In the genomic region with DNA sequence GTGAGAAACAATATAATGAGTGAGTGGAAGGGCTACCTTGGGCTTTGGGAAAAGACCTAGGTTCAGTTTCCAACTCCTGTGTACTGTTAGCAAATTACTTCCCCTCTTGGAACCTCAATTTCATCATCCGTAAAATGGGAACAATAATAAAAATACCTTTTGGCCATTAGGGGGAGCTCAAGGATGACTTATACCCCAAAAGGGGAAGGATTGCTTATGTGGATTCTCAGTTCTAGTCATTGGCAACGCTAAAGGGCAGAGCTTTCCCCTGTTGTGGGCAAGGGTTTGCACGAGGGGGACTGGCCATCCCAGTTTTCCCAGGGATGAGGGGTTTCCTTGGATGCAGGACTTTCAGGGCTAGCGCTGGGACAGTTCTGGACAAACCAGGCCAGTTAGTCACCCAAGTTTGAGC, we compare ENCODE assay signal across 8 cellular contexts. TPM values are rescaled to one million over a fixed set of nuclear protein-coding genes. Genes with fewer than 3 reads are reported as not detected.
DNase-seq lines count a peak whose midpoint lies in the region; ATAC-seq, FAIRE-seq and TF ChIP-seq lines count a peak whose summit lies in the region.

No MANE protein-coding gene starts in this region.

- H2BK15ac ChIP-seq in neuronal stem cell (ENCODE audit: low read length) = no peak overlapping the region

- whole genome bisulfite sequencing in K562 (ENCODE audit: insufficient coverage, low coverage, missing lambda C conversion rate) = 6% methylated on average over 4 of the region's 4 CpGs
- no CpG with 5 or more reads among the region's 4 CpGs for WGBS in neuronal stem cell (ENCODE audit: extremely low coverage in 2 of 2, insufficient read length in 2 of 2, insufficient replicate concordance in 1 of 2), 2 donors

- H3K4me3 Mint-ChIP-seq in activated CD4-positive, alpha-beta T cell treated with anti-CD3 and anti-CD28 coated beads, Interleukin-2, amount 10 ng/mL, durations not matched to agents 7 days and 5 days = no peak overlapping the region

- TF ChIP-seq POLR2A in H54 (IDR thresholded peaks at IDR 0.05; ENCODE audit: low read depth, low read length) = no peak
- TF ChIP-seq POLR2A in K562 (conservative IDR thresholded peaks at IDR 0.05) = no peak

- H4K91ac ChIP-seq in neuronal stem cell (ENCODE audit: low read depth, low read length, poor library complexity) = no peak overlapping the region

- intact Hi-C loops in K562 (cut with micrococcal nuclease) = loop anchor here (1.0 to 5.0 kb wide), 5 partner anchors 186 to 454 kb away; no protein-coding TSS in a partner anchor

- no peaks in the 10 kb centered on the region for H3K9me3 Mint-ChIP-seq in activated CD4-positive, alpha-beta T cell treated with anti-CD3 and anti-CD28 coated beads, Interleukin-2, amount 10 ng/mL, durations not matched to agents 7 days and 5 days

- no peaks in the 10 kb centered on the region for H3K79me1 ChIP-seq in neuronal stem cell (ENCODE audit: low read depth, low read length)

- H3K27me3 Mint-ChIP-seq in activated CD4-positive, alpha-beta T cell treated with anti-CD3 and anti-CD28 coated beads, Interleukin-2, amount 10 ng/mL, durations not matched to agents 7 days and 5 days = no peaks in the 10 kb centered on the region

- peak; percentile 84 to 91 for TF ChIP-seq RAD21 in K562 (CRISPR knock-in tag; conservative IDR thresholded peaks at IDR 0.05 in 1 of 2, IDR thresholded peaks at IDR 0.05 in 1 of 2)

- H3K23ac ChIP-seq in neuronal stem cell (ENCODE audit: low read depth, low read length, poor library complexity) = no peak overlapping the region

- no peak overlapping the region for H3K27ac ChIP-seq in K562 (ENCODE audit: extremely low read depth, low read depth, low read length)
- no peak overlapping the region for H3K27ac ChIP-seq in neuronal stem cell (replicated peaks; ENCODE audit: low read length)

- H3K9me3 ChIP-seq in K562 (replicated peaks; ENCODE audit: control insufficient read depth, insufficient read depth, low read depth, low read length) (no peaks in the 10 kb centered on the region), neuronal stem cell (replicated peaks in 1 of 2; ENCODE audit: control insufficient read depth in 2 of 2, insufficient read depth in 1 of 2, low read depth in 1 of 2, low read length in 2 of 2) (peaks cover 0 to 7% of the 10 kb centered on the region in 2 donors)

- no peaks in the 10 kb centered on the region for H3K9me1 ChIP-seq in K562 (ENCODE audit: control insufficient read depth, insufficient read depth, low read length)

- no peak for TF ChIP-seq EP300 in K562 (IDR thresholded peaks at IDR 0.05; ENCODE audit: low read length)

- no peaks in the 10 kb centered on the region; the same call in 2 of the 3 replicates for H3K79me2 ChIP-seq in K562 (ENCODE audit: control insufficient read depth, insufficient read depth, low read length)

- no peak overlapping the region for H3K18ac ChIP-seq in neuronal stem cell (ENCODE audit: low read length)

- TF ChIP-seq CTCF in K562 (IDR thresholded peaks at IDR 0.05 in 2 of 3, conservative IDR thresholded peaks at IDR 0.05 in 1 of 3; ENCODE audit: insufficient read depth in 2 of 3, low read depth in 1 of 3, low read length in 3 of 3) = peak; percentile 46 to 71 (median 62); a peak in 5 of 6 replicates

- no peak for ATAC-seq in K562

- no peak overlapping the region for H2AFZ ChIP-seq in K562 (ENCODE audit: low read depth, low read length)
- H2AFZ ChIP-seq in neuronal stem cell (ENCODE audit: low read length) = no peak overlapping the region

- no peak overlapping the region for H3K27ac Mint-ChIP-seq in activated CD4-positive, alpha-beta T cell treated with anti-CD3 and anti-CD28 coated beads, Interleukin-2, amount 10 ng/mL, durations not matched to agents 7 days and 5 days

- H4K8ac ChIP-seq in neuronal stem cell (ENCODE audit: low read depth, low read length) = no peak overlapping the region

- no peaks in the 10 kb centered on the region for H4K20me1 ChIP-seq in K562 (replicated peaks; ENCODE audit: control insufficient read depth, insufficient read depth, low read length)

- no peak overlapping the region for H3K9ac ChIP-seq in K562 (ENCODE audit: insufficient read depth in 1 of 2, low read depth in 2 of 2, low read length in 2 of 2)
- H3K9ac ChIP-seq in neuronal stem cell (ENCODE audit: low read depth, low read length, poor library complexity) = no peak overlapping the region

- no peak overlapping the region for H2BK12ac ChIP-seq in neuronal stem cell (ENCODE audit: low read length)

- POLR2A ChIA-PET in activated CD4-positive, alpha-beta T cell treated with anti-CD3 and anti-CD28 coated beads, Interleukin-2, amount 10 ng/mL, durations not matched to agents 7 days and 5 days (lab: Charles Lee) = interaction anchor here (0.6 kb wide), 2 partner anchors 176 to 333 kb away, joined by 3 read pairs; no protein-coding TSS in a partner anchor
- POLR2A ChIA-PET in K562 (lab: Yijun Ruan, JAX) = interaction anchor here (0.7 kb wide), 1 partner anchor 218 kb away, joined by 3 read pairs; a partner anchor contains a TSS

- H2BK5ac ChIP-seq in neuronal stem cell (ENCODE audit: low read length) = no peak overlapping the region

- H3K4ac ChIP-seq in neuronal stem cell (ENCODE audit: low read length) = no peak overlapping the region

- no peak overlapping the region for H3K14ac ChIP-seq in neuronal stem cell (ENCODE audit: low read length)

- no peaks in the 10 kb centered on the region for H3K36me3 ChIP-seq in K562 (ENCODE audit: control insufficient read depth, insufficient read depth, low read length)
- H3K36me3 ChIP-seq in neuronal stem cell (replicated peaks in 1 of 2; ENCODE audit: control insufficient read depth in 2 of 2, insufficient read depth in 2 of 2, low read length in 2 of 2) = no peaks in the 10 kb centered on the region

- H3K4me2 ChIP-seq in K562 (ENCODE audit: insufficient read depth, low read length) (no peak overlapping the region), neuronal stem cell (ENCODE audit: insufficient read depth, low read length, poor library complexity, severe bottlenecking) (no peak overlapping the region)

- H3K4me3 ChIP-seq in K562 = no peak overlapping the region
- no peak overlapping the region for H3K4me3 ChIP-seq in neuronal stem cell (ENCODE audit: low read length in 2 of 2)

- FAIRE-seq in H54 (lab: Jason Lieb, UNC) = no peak
- peak; percentile 80 for FAIRE-seq in K562 (lab: Jason Lieb, UNC)

- no peak overlapping the region for H2BK120ac ChIP-seq in neuronal stem cell (ENCODE audit: low read depth, low read length)

- H3K4me1 ChIP-seq in K562 (replicated peaks in 1 of 2; ENCODE audit: control insufficient read depth in 2 of 2, insufficient read depth in 2 of 2, low read length in 2 of 2) = peaks cover 0 to 2% of the 10 kb centered on the region in 2 experiments; a peak in 1 of 5 replicates
- H3K4me1 ChIP-seq in neuronal stem cell (ENCODE audit: control insufficient read depth in 2 of 2, insufficient read depth in 1 of 2, low read depth in 1 of 2, low read length in 2 of 2) = peaks cover 7 to 16% of the 10 kb centered on the region in 2 donors

- H3K36me3 Mint-ChIP-seq in activated CD4-positive, alpha-beta T cell treated with anti-CD3 and anti-CD28 coated beads, Interleukin-2, amount 10 ng/mL, durations not matched to agents 7 days and 5 days (ENCODE audit: low read depth) = no peaks in the 10 kb centered on the region

- H3K4me1 Mint-ChIP-seq in activated CD4-positive, alpha-beta T cell treated with anti-CD3 and anti-CD28 coated beads, Interleukin-2, amount 10 ng/mL, durations not matched to agents 7 days and 5 days = peaks cover 23% of the 10 kb centered on the region

- H2AK5ac ChIP-seq in neuronal stem cell (ENCODE audit: low read depth, low read length) = no peak overlapping the region

- DNase-seq in activated CD4-positive, alpha-beta T cell treated with anti-CD3 and anti-CD28 coated beads, Interleukin-2, amount 10 ng/mL, durations not matched to agents 7 days and 5 days = peak; percentile 47
- DNase-seq in activated CD4-positive, alpha-beta T cell treated with anti-CD3 and anti-CD28 coated beads for 1 hour = no peak
- DNase-seq in H54 (ENCODE audit: insufficient read length, low spot score) (peak; percentile 32), NCI-H345 (lab: John Stamatoyannopoulos, UW) (peak; percentile 17), K562 (ENCODE audit: extremely low read depth in 1 of 4, low spot score in 3 of 4) (peak; percentile 33 to 64 (median 46)), left kidney (ENCODE audit: low read depth, low spot score) (peak; percentile 31), NCI-H187 treated with DMSO at 0.1 percent for 48 hours (lab: John Stamatoyannopoulos, UW) (no peak), neuronal stem cell (ENCODE audit: low spot score) (no peak)

- peaks cover 0 to 5% of the 10 kb centered on the region in 2 experiments; a peak in 4 of 5 replicates for H3K27me3 ChIP-seq in K562 (ENCODE audit: control insufficient read depth in 2 of 2, insufficient read depth in 2 of 2, low read length in 2 of 2)
- no peaks in the 10 kb centered on the region for H3K27me3 ChIP-seq in neuronal stem cell (ENCODE audit: control insufficient read depth in 3 of 3, insufficient read depth in 3 of 3, low read depth in 1 of 3, low read length in 3 of 3)

- in situ Hi-C loops in K562 (cut with MboI) = no loop called here

- BruUV-seq in K562 (replicated peaks; lab: Mats Ljungman, UMichigan) = no TSS peak

- CTCF ChIA-PET in activated CD4-positive, alpha-beta T cell treated with anti-CD3 and anti-CD28 coated beads, Interleukin-2, amount 10 ng/mL, durations not matched to agents 7 days and 5 days (lab: Charles Lee) = interaction anchor here (0.6 to 3.5 kb wide), 18 partner anchors 8 to 513 kb away, joined by 3 to 18 read pairs (median 3); a partner anchor contains a TSS
- CTCF ChIA-PET in K562 (lab: Yijun Ruan, JAX; ENCODE audit: low intra/inter-chr PET ratio) = interaction anchor here (0.7 to 1.9 kb wide), 5 partner anchors 187 to 455 kb away, joined by 3 to 8 read pairs (median 6); no protein-coding TSS in a partner anchor

RNA-seq across cellular contexts. Expression of a gene that starts 3.1 kb away (rescaled TPM):
- total RNA-seq in activated CD4-positive, alpha-beta T cell treated with anti-CD3 and anti-CD28 coated beads, Interleukin-2, amount 10 ng/mL, durations not matched to agents 7 days and 5 days = 10 to 100 TPM; 47.1 to 52.8 TPM
- 7.3 and 10.3 TPM in 2 replicates for total RNA-seq in K562 (2011; cell fraction: chromatin; rRNA removed; ENCODE audit: low replicate concordance)
- total RNA-seq in K562 (2011; cell fraction: nucleolus; rRNA removed) = 7.8 and 7.9 TPM in 2 replicates
- 10.5 and 13.7 TPM in 2 replicates for total RNA-seq in K562 (2011; cell fraction: nucleoplasm; rRNA removed)
- total RNA-seq in K562 (2014; rRNA removed) (32.2 and 33.1 TPM in 2 replicates), K562 (2014; rRNA removed; fragmentation: Illumina TruSeq; extraction: Trizol) (27.3 and 29.6 TPM in 2 replicates), K562 (2015; rRNA removed; fragmentation: Illumina TruSeq; extraction: Trizol) (38.9 and 40.0 TPM in 2 replicates), K562 (2021) (49.5 and 52.3 TPM in 2 replicates)
- polyA plus RNA-seq in K562 (2011; rRNA removed) (41.8 and 46.5 TPM in 2 replicates), K562 (2014; fragmentation: Illumina TruSeq; extraction: Trizol) (40.6 and 58.6 TPM in 2 replicates), K562 (2014; fragmentation: Nextera tagmentation; extraction: Ambion mirVana) (100 to 1,000 TPM; 115 to 121 TPM), K562 (2014; rRNA removed) (48.0 and 54.6 TPM in 2 replicates)
- 40.7 and 66.0 TPM in 2 replicates for polyA plus RNA-seq in K562 (2011; cell fraction: cytosol; rRNA removed)
- 30.8 and 37.3 TPM in 2 replicates for polyA plus RNA-seq in K562 (2011; cell fraction: nucleus; rRNA removed)
- polyA plus RNA-seq in K562 (2012) = 31.3 and 34.4 TPM in 2 replicates
- 24.1 and 28.4 TPM in 2 replicates for polyA minus RNA-seq in K562 (2011; rRNA and poly(A)+ RNA removed)
- 15.6 and 19.9 TPM in 2 replicates for polyA minus RNA-seq in K562 (2011; cell fraction: cytosol; rRNA and poly(A)+ RNA removed)
- polyA minus RNA-seq in K562 (2011; cell fraction: nucleus; rRNA and poly(A)+ RNA removed) = 4.7 and 6.4 TPM in 2 replicates
- 22.2 TPM for polyA plus RNA-seq in neuronal stem cell (2013, experiment 1 of 2)
- 22.7 TPM for polyA plus RNA-seq in neuronal stem cell (2013, experiment 2 of 2)

RNA-seq across cellular contexts. Expression of a gene that starts 3.8 kb away (rescaled TPM):
- total RNA-seq in activated CD4-positive, alpha-beta T cell treated with anti-CD3 and anti-CD28 coated beads, Interleukin-2, amount 10 ng/mL, durations not matched to agents 7 days and 5 days = 1 to 10 TPM; 6.9 to 7.3 TPM
- 0.37 and 0.74 TPM in 2 replicates for total RNA-seq in K562 (2011; cell fraction: chromatin; rRNA removed; ENCODE audit: low replicate concordance)
- total RNA-seq in K562 (2011; cell fraction: nucleolus; rRNA removed) = 0.50 and 0.66 TPM in 2 replicates
- 0.22 and 1.3 TPM in 2 replicates for total RNA-seq in K562 (2011; cell fraction: nucleoplasm; rRNA removed)
- 0.53 TPM in 1 of 2 replicates, not detected in the other for total RNA-seq in K562 (2014; rRNA removed)
- total RNA-seq in K562 (2014; rRNA removed; fragmentation: Illumina TruSeq; extraction: Trizol) = 0.16 and 0.29 TPM in 2 replicates
- total RNA-seq in K562 (2015; rRNA removed; fragmentation: Illumina TruSeq; extraction: Trizol) = 0.11 TPM in 1 of 2 replicates, not detected in the other
- 0.07 and 0.60 TPM in 2 replicates for total RNA-seq in K562 (2021)
- 0.15 and 0.36 TPM in 2 replicates for polyA plus RNA-seq in K562 (2011; rRNA removed)
- polyA plus RNA-seq in K562 (2011; cell fraction: cytosol; rRNA removed) = 0.09 and 0.15 TPM in 2 replicates
- 0.20 and 0.63 TPM in 2 replicates for polyA plus RNA-seq in K562 (2011; cell fraction: nucleus; rRNA removed)
- 0.30 and 0.79 TPM in 2 replicates for polyA plus RNA-seq in K562 (2012)
- 0.39 and 0.40 TPM in 2 replicates for polyA plus RNA-seq in K562 (2014; fragmentation: Illumina TruSeq; extraction: Trizol)
- under 1 TPM in 1 of 2 experiments, not detected in 1; 0.25 TPM for polyA plus RNA-seq in K562 (2014; fragmentation: Nextera tagmentation; extraction: Ambion mirVana)
- 0.50 and 2.5 TPM in 2 replicates for polyA plus RNA-seq in K562 (2014; rRNA removed)
- 0.18 and 0.33 TPM in 2 replicates for polyA minus RNA-seq in K562 (2011; rRNA and poly(A)+ RNA removed)
- not detected in 2 replicates for polyA minus RNA-seq in K562 (2011; cell fraction: cytosol; rRNA and poly(A)+ RNA removed)
- 0.11 and 0.81 TPM in 2 replicates for polyA minus RNA-seq in K562 (2011; cell fraction: nucleus; rRNA and poly(A)+ RNA removed)
- polyA plus RNA-seq in neuronal stem cell (2013, experiment 1 of 2) = 10.3 TPM
- polyA plus RNA-seq in neuronal stem cell (2013, experiment 2 of 2) = 9.7 TPM

Comparison
In these comparisons a context has a peak if more than half of its experiments do, and no peak if none do; other contexts are left out.
1. DNase-seq: peak in activated CD4-positive, alpha-beta T cell treated with anti-CD3 and anti-CD28 coated beads, Interleukin-2, amount 10 ng/mL, durations not matched to agents 7 days and 5 days (single experiment), H54 (single experiment), NCI-H345 (single experiment), K562 (4 of 4) and left kidney (single experiment); none in activated CD4-positive, alpha-beta T cell treated with anti-CD3 and anti-CD28 coated beads for 1 hour (single experiment), NCI-H187 treated with DMSO at 0.1 percent for 48 hours (single experiment) and neuronal stem cell (single experiment).